Comparison of ENCODE assay signal across 8 cellular contexts in the genomic region with DNA sequence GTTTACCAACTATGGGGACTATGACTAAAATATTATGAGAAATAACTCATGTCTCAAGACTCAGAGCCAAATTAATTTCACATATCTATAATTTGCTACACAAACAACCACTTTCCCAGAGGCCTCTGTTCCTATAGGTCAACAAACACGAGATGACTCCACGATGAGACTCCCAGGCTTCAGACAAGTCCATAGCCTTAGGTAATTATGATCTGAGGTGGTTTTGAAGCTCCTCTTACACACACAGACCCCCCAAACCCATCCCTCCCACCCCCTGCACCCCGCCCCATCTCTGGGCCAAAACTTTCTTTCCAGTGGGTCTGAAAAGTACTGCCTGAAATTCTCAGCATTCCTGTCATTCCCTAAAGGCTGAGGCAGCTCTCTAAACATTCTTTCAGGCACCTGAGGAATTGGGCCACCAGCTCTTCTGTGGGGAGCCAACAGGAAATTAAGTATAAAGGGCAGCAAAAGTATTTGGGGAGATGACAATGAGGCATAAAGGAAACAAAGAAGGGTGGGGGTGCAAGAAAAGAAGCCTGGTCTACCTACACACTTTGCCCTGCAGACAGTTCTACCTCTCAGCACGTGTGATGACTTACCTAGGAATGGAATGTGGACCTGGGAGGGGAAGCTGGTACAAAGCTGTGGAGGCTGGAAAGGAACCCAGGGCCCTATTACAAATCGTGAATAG.
DNase-seq lines count a peak whose midpoint lies in the region; ATAC-seq and TF ChIP-seq lines count a peak whose summit lies in the region.

No MANE protein-coding gene starts in this region.

- no peak overlapping the region for H3K4me3 ChIP-seq in SK-N-MC
- H3K4me3 ChIP-seq in skeletal muscle satellite cell (ENCODE audit: low read length) = no peak overlapping the region
- no peak overlapping the region for H3K4me3 ChIP-seq in WERI-Rb-1 (ENCODE audit: low read depth, low read length)

- H3K9me3 ChIP-seq in SK-N-MC (ENCODE audit: low read depth, low read length) (no peaks in the 10 kb centered on the region), skeletal muscle satellite cell (replicated peaks; ENCODE audit: low read length) (peaks cover 5% of the 10 kb centered on the region), WERI-Rb-1 (ENCODE audit: severe bottlenecking) (no peaks in the 10 kb centered on the region)

- ATAC-seq in GM18909 (IDR thresholded peaks at IDR 0.05; ENCODE audit: poor library complexity, unreplicated experiment) (peak; percentile 16), GM19023 (IDR thresholded peaks at IDR 0.05; ENCODE audit: unreplicated experiment) (no peak), HG02623 (IDR thresholded peaks at IDR 0.05; ENCODE audit: unreplicated experiment) (no peak)

- H3K9ac ChIP-seq in SK-N-MC (ENCODE audit: insufficient read length) (no peak overlapping the region), skeletal muscle satellite cell (ENCODE audit: low read depth, low read length) (peak overlapping the region; percentile 77)

- H3K27ac ChIP-seq in SK-N-MC = peak overlapping the region; percentile 50; the same call in 1 of the 2 replicates
- no peak overlapping the region for H3K27ac ChIP-seq in WERI-Rb-1

- no peak for TF ChIP-seq CTCF in WERI-Rb-1 (IDR thresholded peaks at IDR 0.05; ENCODE audit: low read depth, low read length)

- H3K36me3 ChIP-seq in SK-N-MC (ENCODE audit: insufficient read depth, low read length) (peaks cover 17% of the 10 kb centered on the region; the same call in 1 of the 2 replicates), skeletal muscle satellite cell (ENCODE audit: insufficient read depth, low read length) (peaks cover 15% of the 10 kb centered on the region), WERI-Rb-1 (no peaks in the 10 kb centered on the region)

- DNase-seq in SK-N-MC (ENCODE audit: low read depth, low spot score) (no peak), glomerular visceral epithelial cell (ENCODE audit: extremely low spot score) (peak; percentile 97), superior temporal gyrus (ENCODE audit: extremely low spot score) (no peak), WERI-Rb-1 (no peak)

- peak overlapping the region; percentile 56 for H3K4me2 ChIP-seq in skeletal muscle satellite cell (ENCODE audit: low read length)

- H3K27me3 ChIP-seq in skeletal muscle satellite cell (ENCODE audit: control insufficient read depth, insufficient read depth, low read length) (no peaks in the 10 kb centered on the region), WERI-Rb-1 (ENCODE audit: insufficient read depth, low read depth, severe bottlenecking) (no peaks in the 10 kb centered on the region)

- peaks cover 40% of the 10 kb centered on the region for H3K4me1 ChIP-seq in skeletal muscle satellite cell (ENCODE audit: control insufficient read depth, insufficient read depth, low read length)
